ENCODE assay signal across 18 cellular contexts in genomic region chr16:85665929-85666328, GRCh38.
"Had no signal": no experiment of that assay in that cellular context is flagged by ENCODE, and none has a peak within 500 bp of the region (broad histone marks: within the 10 kb centered on the region; RNA-seq: fewer than 3 reads in every experiment).

No MANE protein-coding gene starts in this region.

- H3K4me1 ChIP-seq: foreskin keratinocyte, tibial artery had no signal

- H3K4me3 ChIP-seq: body of pancreas, cardiac muscle cell, tibial artery had no signal

- ATAC-seq: activated CD4-positive, alpha-beta T cell treated with anti-CD3 and anti-CD28 coated beads for 36 hours; body of pancreas; foreskin keratinocyte; left ventricle myocardium superior; stimulated activated naive CD8-positive, alpha-beta T cell treated with anti-CD3 and anti-CD28 coated beads, Interleukin-15, amount 100 ng/mL, for 72 hours; WTC11 had no signal

- H3K4me1 Mint-ChIP-seq: activated CD4-positive, alpha-beta T cell treated with anti-CD3 and anti-CD28 coated beads for 36 hours; activated naive CD4-positive, alpha-beta T cell treated with anti-CD3 and anti-CD28 coated beads, Interleukin-2, amount 50 U/mL, for 24 hours; stimulated activated naive CD8-positive, alpha-beta T cell treated with anti-CD3 and anti-CD28 coated beads, Interleukin-15, amount 100 ng/mL, for 72 hours; WTC11 had no signal

- H3K27me3 ChIP-seq: body of pancreas, cardiac muscle cell, foreskin keratinocyte, tibial artery had no signal

- H3K27ac ChIP-seq: body of pancreas, cardiac muscle cell, foreskin keratinocyte, tibial artery had no signal

- H3K27me3 Mint-ChIP-seq: activated CD4-positive, alpha-beta memory T cell treated with anti-CD3 and anti-CD28 coated beads for 36 hours; activated CD4-positive, alpha-beta T cell treated with anti-CD3 and anti-CD28 coated beads for 36 hours; activated naive CD4-positive, alpha-beta T cell treated with anti-CD3 and anti-CD28 coated beads, Interleukin-2, amount 50 U/mL, for 24 hours; stimulated activated naive CD8-positive, alpha-beta T cell treated with anti-CD3 and anti-CD28 coated beads, Interleukin-15, amount 100 ng/mL, for 72 hours had no signal

- H3K9me3 ChIP-seq: body of pancreas, tibial artery had no signal

- H3K27ac Mint-ChIP-seq: activated CD4-positive, alpha-beta memory T cell treated with anti-CD3 and anti-CD28 coated beads for 36 hours; activated CD4-positive, alpha-beta T cell treated with anti-CD3 and anti-CD28 coated beads for 36 hours; activated naive CD4-positive, alpha-beta T cell treated with anti-CD3 and anti-CD28 coated beads, Interleukin-2, amount 50 U/mL, for 24 hours; WTC11 had no signal

- DNase-seq: activated CD4-positive, alpha-beta memory T cell treated with anti-CD3 and anti-CD28 coated beads for 36 hours; activated CD4-positive, alpha-beta T cell treated with anti-CD3 and anti-CD28 coated beads for 36 hours; activated effector memory CD4-positive, alpha-beta T cell treated with anti-CD3 and anti-CD28 coated beads, Interleukin-2, amount 50 U/mL, for 16 hours; body of pancreas; dermis blood vessel endothelial cell; effector CD8-positive, alpha-beta T cell; foreskin keratinocyte; left ventricle myocardium superior; mesenchymal stem cell; occipital lobe; stimulated activated CD4-positive, alpha-beta T cell treated with anti-CD3 and anti-CD28 coated beads, Interleukin-12 subunit alpha, Interleukin-12 subunit beta, amount 100 ng/mL, for 4 hours; stimulated activated CD4-positive, alpha-beta T cell treated with anti-CD3 and anti-CD28 coated beads, Interleukin-1b, Interleukin-23, amount 100 ng/mL, for 48 hours; stimulated activated naive CD8-positive, alpha-beta T cell treated with anti-CD3 and anti-CD28 coated beads, Interleukin-15, amount 100 ng/mL, for 72 hours; T1000; tibial artery had no signal

- H3K4me3 Mint-ChIP-seq: activated CD4-positive, alpha-beta memory T cell treated with anti-CD3 and anti-CD28 coated beads for 36 hours; activated CD4-positive, alpha-beta T cell treated with anti-CD3 and anti-CD28 coated beads for 36 hours; activated naive CD4-positive, alpha-beta T cell treated with anti-CD3 and anti-CD28 coated beads, Interleukin-2, amount 50 U/mL, for 24 hours; stimulated activated naive CD8-positive, alpha-beta T cell treated with anti-CD3 and anti-CD28 coated beads, Interleukin-15, amount 100 ng/mL, for 72 hours; WTC11 had no signal

- H3K9me3 Mint-ChIP-seq: activated CD4-positive, alpha-beta memory T cell treated with anti-CD3 and anti-CD28 coated beads for 36 hours; activated naive CD4-positive, alpha-beta T cell treated with anti-CD3 and anti-CD28 coated beads, Interleukin-2, amount 50 U/mL, for 24 hours; stimulated activated naive CD8-positive, alpha-beta T cell treated with anti-CD3 and anti-CD28 coated beads, Interleukin-15, amount 100 ng/mL, for 72 hours; WTC11 had no signal
